Comparison of ENCODE assay signal across 8 cellular contexts in genomic region chr3:125918024-125918423, GRCh38. TPM values are rescaled to one million over a fixed set of nuclear protein-coding genes. Genes with fewer than 3 reads are reported as not detected.
"Had no signal": no experiment of that assay in that cellular context is flagged by ENCODE, and none has a peak within 500 bp of the region (broad histone marks: within the 10 kb centered on the region; RNA-seq: fewer than 3 reads in every experiment).

No MANE protein-coding gene starts in this region.

RNA-seq across cellular contexts. Expression of gene ROPN1B, which starts 51.0 kb away (rescaled TPM):
- total RNA-seq: activated CD4-positive, alpha-beta T cell treated with anti-CD3 and anti-CD28 coated beads for 36 hours; activated CD8-positive, alpha-beta T cell treated with anti-CD3 and anti-CD28 coated beads for 36 hours; activated naive CD8-positive, alpha-beta T cell treated with anti-CD3 and anti-CD28 coated beads, Interleukin-2, amount 10 ng/mL, durations not matched to agents 7 days and 5 days; bronchial epithelial cell; IMR-90; LHCN-M2; SJSA1; T-helper 1 cell treated with Interleukin-12 subunit alpha and Interleukin-12 subunit beta and Interleukin-4 antibody, amounts not matched to agents 30 ng/mL and 1 ng/mL, for 36 hours had no signal
- polyA plus RNA-seq: IMR-90 had no signal
